ENCODE assay signal across 1 cellular context in the genomic region with DNA sequence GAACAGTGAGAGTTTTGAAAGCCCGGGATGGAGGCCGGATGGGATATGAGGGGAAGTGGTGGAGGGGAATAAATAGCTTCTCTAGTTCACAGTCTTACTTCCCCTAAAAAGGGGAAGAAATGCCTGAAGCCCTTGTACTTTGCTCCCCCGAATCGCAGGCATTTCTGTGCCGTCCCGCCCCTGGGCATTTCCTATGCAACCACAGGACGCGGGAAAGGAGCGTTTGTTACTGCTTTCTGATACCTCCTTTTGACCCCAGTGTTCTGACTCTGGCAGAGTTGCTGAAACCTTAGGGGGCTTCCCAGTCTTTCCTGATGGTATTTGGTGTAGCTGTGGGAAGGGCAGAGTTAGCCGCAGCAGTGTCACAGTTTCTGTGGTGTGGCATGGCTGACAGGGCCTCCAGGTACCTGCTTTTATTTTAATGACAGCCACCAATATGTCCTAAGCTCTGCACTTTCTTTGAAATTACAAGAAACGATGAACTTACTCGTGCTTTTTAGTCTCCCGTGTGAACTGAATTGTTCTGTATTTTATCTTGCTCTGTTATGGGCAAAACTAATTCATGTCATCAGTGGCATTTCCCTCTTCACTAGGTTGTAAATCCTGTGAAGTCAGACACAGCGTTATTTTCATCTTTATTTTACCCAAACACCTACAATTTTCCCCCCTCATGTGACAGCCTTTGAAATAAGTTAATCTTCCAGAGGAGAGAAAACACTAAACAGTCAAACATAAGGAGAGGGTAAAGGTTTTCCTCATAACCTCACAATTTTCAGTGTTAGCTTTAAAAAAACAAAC.
TF ChIP-seq lines count a peak whose summit lies in the region.

No MANE protein-coding gene starts in this region.

TF ChIP-seq in HepG2, 621 proteins besides CTCF, POLR2A, EP300 and RAD21 (continued from another document):
- TF ChIP-seq ZNF841 (CRISPR knock-in tag; IDR thresholded peaks at IDR 0.05; ENCODE audit: borderline replicate concordance) (no peak), ZNF34 (CRISPR knock-in tag; IDR thresholded peaks at IDR 0.05; ENCODE audit: borderline replicate concordance) (no peak), ZC3H13 (CRISPR knock-in tag; IDR thresholded peaks at IDR 0.05) (no peak), ZNF331 (CRISPR knock-in tag; IDR thresholded peaks at IDR 0.05) (no peak), ZNF333 (CRISPR knock-in tag; IDR thresholded peaks at IDR 0.05; ENCODE audit: borderline replicate concordance) (no peak), DPF2 (CRISPR knock-in tag; IDR thresholded peaks at IDR 0.05; ENCODE audit: borderline replicate concordance, low read depth) (0 out of 2 replicates have a peak, but pooled peaks have one; percentile 4), ZNF703 (CRISPR knock-in tag; IDR thresholded peaks at IDR 0.05; ENCODE audit: borderline replicate concordance) (no peak), ASH2L (IDR thresholded peaks at IDR 0.05; ENCODE audit: insufficient read length, low read depth, low read length) (peak; percentile 0), CREM (IDR thresholded peaks at IDR 0.05) (no peak), CREM (CRISPR knock-in tag; IDR thresholded peaks at IDR 0.05) (no peak), ZNF441 (CRISPR knock-in tag; IDR thresholded peaks at IDR 0.05; ENCODE audit: borderline replicate concordance) (no peak), ZMYM4 (CRISPR knock-in tag; IDR thresholded peaks at IDR 0.05) (no peak; the same call in 1 of the 2 replicates), ZNF678 (CRISPR knock-in tag; IDR thresholded peaks at IDR 0.05) (no peak), TEAD2 (CRISPR knock-in tag; IDR thresholded peaks at IDR 0.05) (no peak), ZFP82 (CRISPR knock-in tag; IDR thresholded peaks at IDR 0.05; ENCODE audit: borderline replicate concordance) (0 out of 2 replicates have a peak, but pooled peaks have one; percentile 9), GABPA (IDR thresholded peaks at IDR 0.05; ENCODE audit: low read depth, low read length) (no peak), GABPA (CRISPR knock-in tag; IDR thresholded peaks at IDR 0.05; ENCODE audit: low read depth) (peak; percentile 37; the same call in 1 of the 2 replicates), ZNF354B (CRISPR knock-in tag; IDR thresholded peaks at IDR 0.05) (no peak), NR2F6 (IDR thresholded peaks at IDR 0.05) (0 out of 2 replicates have a peak, but pooled peaks have one; percentile 10), NR2F6 (CRISPR knock-in tag; IDR thresholded peaks at IDR 0.05) (no peak), MEIS2 (CRISPR knock-in tag; IDR thresholded peaks at IDR 0.05) (no peak), GPN1 (CRISPR knock-in tag; IDR thresholded peaks at IDR 0.05; ENCODE audit: borderline replicate concordance) (no peak)
- TF ChIP-seq, protein P1, sequence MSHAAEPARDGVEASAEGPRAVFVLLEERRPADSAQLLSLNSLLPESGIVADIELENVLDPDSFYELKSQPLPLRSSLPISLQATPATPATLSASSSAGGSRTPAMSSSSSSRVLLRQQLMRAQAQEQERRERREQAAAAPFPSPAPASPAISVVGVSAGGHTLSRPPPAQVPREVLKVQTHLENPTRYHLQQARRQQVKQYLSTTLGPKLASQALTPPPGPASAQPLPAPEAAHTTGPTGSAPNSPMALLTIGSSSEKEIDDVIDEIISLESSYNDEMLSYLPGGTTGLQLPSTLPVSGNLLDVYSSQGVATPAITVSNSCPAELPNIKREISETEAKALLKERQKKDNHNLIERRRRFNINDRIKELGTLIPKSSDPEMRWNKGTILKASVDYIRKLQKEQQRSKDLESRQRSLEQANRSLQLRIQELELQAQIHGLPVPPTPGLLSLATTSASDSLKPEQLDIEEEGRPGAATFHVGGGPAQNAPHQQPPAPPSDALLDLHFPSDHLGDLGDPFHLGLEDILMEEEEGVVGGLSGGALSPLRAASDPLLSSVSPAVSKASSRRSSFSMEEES (CRISPR knock-in tag; IDR thresholded peaks at IDR 0.05) = no peak
- TF ChIP-seq, protein P2, sequence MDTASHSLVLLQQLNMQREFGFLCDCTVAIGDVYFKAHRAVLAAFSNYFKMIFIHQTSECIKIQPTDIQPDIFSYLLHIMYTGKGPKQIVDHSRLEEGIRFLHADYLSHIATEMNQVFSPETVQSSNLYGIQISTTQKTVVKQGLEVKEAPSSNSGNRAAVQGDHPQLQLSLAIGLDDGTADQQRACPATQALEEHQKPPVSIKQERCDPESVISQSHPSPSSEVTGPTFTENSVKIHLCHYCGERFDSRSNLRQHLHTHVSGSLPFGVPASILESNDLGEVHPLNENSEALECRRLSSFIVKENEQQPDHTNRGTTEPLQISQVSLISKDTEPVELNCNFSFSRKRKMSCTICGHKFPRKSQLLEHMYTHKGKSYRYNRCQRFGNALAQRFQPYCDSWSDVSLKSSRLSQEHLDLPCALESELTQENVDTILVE (CRISPR knock-in tag; IDR thresholded peaks at IDR 0.05) = no peak
- TF ChIP-seq, protein P3, sequence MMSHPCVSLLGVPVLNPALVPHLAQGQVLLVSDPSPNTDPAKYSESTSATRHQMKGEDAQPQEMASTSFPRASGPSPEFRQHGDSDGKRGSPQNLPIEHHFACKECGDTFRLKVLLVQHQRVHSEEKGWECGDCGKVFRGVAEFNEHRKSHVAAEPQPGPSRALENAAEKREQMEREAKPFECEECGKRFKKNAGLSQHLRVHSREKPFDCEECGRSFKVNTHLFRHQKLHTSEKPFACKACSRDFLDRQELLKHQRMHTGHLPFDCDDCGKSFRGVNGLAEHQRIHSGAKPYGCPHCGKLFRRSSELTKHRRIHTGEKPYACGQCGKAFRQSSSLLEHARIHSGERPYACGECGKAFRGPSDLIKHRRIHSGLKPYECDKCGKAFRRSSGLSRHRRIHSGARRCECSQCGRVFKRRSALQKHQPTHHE (CRISPR knock-in tag; IDR thresholded peaks at IDR 0.05; ENCODE audit: borderline replicate concordance) = no peak
- TF ChIP-seq, protein P4, sequence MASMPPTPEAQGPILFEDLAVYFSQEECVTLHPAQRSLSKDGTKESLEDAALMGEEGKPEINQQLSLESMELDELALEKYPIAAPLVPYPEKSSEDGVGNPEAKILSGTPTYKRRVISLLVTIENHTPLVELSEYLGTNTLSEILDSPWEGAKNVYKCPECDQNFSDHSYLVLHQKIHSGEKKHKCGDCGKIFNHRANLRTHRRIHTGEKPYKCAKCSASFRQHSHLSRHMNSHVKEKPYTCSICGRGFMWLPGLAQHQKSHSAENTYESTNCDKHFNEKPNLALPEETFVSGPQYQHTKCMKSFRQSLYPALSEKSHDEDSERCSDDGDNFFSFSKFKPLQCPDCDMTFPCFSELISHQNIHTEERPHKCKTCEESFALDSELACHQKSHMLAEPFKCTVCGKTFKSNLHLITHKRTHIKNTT (CRISPR knock-in tag; IDR thresholded peaks at IDR 0.05) = no peak
- TF ChIP-seq, protein P5, sequence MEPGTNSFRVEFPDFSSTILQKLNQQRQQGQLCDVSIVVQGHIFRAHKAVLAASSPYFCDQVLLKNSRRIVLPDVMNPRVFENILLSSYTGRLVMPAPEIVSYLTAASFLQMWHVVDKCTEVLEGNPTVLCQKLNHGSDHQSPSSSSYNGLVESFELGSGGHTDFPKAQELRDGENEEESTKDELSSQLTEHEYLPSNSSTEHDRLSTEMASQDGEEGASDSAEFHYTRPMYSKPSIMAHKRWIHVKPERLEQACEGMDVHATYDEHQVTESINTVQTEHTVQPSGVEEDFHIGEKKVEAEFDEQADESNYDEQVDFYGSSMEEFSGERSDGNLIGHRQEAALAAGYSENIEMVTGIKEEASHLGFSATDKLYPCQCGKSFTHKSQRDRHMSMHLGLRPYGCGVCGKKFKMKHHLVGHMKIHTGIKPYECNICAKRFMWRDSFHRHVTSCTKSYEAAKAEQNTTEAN (CRISPR knock-in tag; conservative IDR thresholded peaks at IDR 0.05) = no peak
- TF ChIP-seq, protein P6, sequence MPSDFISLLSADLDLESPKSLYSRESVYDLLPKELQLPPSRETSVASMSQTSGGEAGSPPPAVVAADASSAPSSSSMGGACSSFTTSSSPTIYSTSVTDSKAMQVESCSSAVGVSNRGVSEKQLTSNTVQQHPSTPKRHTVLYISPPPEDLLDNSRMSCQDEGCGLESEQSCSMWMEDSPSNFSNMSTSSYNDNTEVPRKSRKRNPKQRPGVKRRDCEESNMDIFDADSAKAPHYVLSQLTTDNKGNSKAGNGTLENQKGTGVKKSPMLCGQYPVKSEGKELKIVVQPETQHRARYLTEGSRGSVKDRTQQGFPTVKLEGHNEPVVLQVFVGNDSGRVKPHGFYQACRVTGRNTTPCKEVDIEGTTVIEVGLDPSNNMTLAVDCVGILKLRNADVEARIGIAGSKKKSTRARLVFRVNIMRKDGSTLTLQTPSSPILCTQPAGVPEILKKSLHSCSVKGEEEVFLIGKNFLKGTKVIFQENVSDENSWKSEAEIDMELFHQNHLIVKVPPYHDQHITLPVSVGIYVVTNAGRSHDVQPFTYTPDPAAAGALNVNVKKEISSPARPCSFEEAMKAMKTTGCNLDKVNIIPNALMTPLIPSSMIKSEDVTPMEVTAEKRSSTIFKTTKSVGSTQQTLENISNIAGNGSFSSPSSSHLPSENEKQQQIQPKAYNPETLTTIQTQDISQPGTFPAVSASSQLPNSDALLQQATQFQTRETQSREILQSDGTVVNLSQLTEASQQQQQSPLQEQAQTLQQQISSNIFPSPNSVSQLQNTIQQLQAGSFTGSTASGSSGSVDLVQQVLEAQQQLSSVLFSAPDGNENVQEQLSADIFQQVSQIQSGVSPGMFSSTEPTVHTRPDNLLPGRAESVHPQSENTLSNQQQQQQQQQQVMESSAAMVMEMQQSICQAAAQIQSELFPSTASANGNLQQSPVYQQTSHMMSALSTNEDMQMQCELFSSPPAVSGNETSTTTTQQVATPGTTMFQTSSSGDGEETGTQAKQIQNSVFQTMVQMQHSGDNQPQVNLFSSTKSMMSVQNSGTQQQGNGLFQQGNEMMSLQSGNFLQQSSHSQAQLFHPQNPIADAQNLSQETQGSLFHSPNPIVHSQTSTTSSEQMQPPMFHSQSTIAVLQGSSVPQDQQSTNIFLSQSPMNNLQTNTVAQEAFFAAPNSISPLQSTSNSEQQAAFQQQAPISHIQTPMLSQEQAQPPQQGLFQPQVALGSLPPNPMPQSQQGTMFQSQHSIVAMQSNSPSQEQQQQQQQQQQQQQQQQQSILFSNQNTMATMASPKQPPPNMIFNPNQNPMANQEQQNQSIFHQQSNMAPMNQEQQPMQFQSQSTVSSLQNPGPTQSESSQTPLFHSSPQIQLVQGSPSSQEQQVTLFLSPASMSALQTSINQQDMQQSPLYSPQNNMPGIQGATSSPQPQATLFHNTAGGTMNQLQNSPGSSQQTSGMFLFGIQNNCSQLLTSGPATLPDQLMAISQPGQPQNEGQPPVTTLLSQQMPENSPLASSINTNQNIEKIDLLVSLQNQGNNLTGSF (CRISPR knock-in tag; IDR thresholded peaks at IDR 0.05) = no peak
- TF ChIP-seq, protein P7, sequence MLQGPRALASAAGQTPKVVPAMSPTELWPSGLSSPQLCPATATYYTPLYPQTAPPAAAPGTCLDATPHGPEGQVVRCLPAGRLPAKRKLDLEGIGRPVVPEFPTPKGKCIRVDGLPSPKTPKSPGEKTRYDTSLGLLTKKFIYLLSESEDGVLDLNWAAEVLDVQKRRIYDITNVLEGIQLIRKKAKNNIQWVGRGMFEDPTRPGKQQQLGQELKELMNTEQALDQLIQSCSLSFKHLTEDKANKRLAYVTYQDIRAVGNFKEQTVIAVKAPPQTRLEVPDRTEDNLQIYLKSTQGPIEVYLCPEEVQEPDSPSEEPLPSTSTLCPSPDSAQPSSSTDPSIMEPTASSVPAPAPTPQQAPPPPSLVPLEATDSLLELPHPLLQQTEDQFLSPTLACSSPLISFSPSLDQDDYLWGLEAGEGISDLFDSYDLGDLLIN (CRISPR knock-in tag; IDR thresholded peaks at IDR 0.05; ENCODE audit: borderline replicate concordance) = no peak
- TF ChIP-seq, protein P8, sequence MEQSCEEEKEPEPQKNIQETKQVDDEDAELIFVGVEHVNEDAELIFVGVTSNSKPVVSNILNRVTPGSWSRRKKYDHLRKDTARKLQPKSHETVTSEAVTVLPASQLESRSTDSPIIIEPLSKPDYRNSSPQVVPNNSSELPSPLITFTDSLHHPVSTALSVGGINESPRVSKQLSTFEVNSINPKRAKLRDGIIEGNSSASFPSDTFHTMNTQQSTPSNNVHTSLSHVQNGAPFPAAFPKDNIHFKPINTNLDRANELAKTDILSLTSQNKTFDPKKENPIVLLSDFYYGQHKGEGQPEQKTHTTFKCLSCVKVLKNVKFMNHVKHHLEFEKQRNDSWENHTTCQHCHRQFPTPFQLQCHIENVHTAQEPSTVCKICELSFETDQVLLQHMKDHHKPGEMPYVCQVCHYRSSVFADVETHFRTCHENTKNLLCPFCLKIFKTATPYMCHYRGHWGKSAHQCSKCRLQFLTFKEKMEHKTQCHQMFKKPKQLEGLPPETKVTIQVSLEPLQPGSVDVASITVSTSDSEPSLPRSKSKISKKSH (CRISPR knock-in tag; IDR thresholded peaks at IDR 0.05; ENCODE audit: borderline replicate concordance) = no peak
TF ChIP-seq in HepG2: peak in this region for 40.
